In the genomic region with DNA sequence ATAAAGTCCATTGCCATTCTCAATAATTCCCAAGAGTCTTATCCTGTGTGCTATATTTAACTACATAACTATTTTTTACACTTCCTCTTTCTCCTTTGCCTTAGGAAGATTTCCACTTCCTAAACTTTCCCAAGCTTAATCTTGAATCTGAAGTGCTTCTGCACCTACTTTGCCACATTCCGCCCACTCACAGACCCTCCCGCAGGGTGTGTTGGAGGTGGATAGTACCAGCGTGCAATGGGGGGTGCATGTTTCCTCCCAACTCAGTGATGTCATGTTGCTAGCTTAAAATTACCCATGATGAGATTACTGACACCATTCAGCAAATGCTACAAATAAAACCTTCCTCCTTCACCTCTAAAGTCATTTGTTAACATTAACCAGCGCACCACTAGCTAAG, we compare ENCODE assay signal across 33 cellular contexts.
"Had no signal": no experiment of that assay in that cellular context is flagged by ENCODE, and none has a peak within 500 bp of the region (broad histone marks: within the 10 kb centered on the region; RNA-seq: fewer than 3 reads in every experiment).

No MANE protein-coding gene starts in this region.

- H3K4me3 Mint-ChIP-seq: activated B cell treated with CpG ODN at 0.5 μM for 24 hours; activated CD4-positive, alpha-beta memory T cell treated with anti-CD3 and anti-CD28 coated beads for 36 hours; activated T-cell treated with anti-CD3 and anti-CD28 coated beads, Interleukin-2, amount 50 U/mL, for 4 hours; T-helper 1 cell treated with Interleukin-12 subunit alpha and Interleukin-12 subunit beta and Interleukin-4 antibody, amounts not matched to agents 30 μg/mL and 1 μg/mL, for 36 hours; T-helper 2 cell treated with Interferon-gamma antibody and Interleukin-4, amounts not matched to agents 5 μg/mL and 100 μg/mL, for 36 hours had no signal

- H3K4me3 ChIP-seq: adrenal gland, body of pancreas, breast epithelium, K562, Peyer's patch, SJSA1 had no signal

- H3K9me3 Mint-ChIP-seq: activated B cell treated with CpG ODN at 0.5 μM for 24 hours; activated T-cell treated with anti-CD3 and anti-CD28 coated beads, Interleukin-2, amount 50 U/mL, for 4 hours; T-helper 1 cell treated with Interleukin-12 subunit alpha and Interleukin-12 subunit beta and Interleukin-4 antibody, amounts not matched to agents 30 μg/mL and 1 μg/mL, for 36 hours; T-helper 2 cell treated with Interferon-gamma antibody and Interleukin-4, amounts not matched to agents 5 μg/mL and 100 μg/mL, for 36 hours had no signal

- H3K9me3 ChIP-seq: adrenal gland, body of pancreas, breast epithelium, Peyer's patch, SJSA1, SK-N-SH had no signal

- H3K27ac ChIP-seq: adrenal gland, body of pancreas, breast epithelium, Peyer's patch, SJSA1, VCaP had no signal

- H3K27me3 ChIP-seq: adrenal gland, body of pancreas, breast epithelium, Peyer's patch, SJSA1 had no signal

- DNase-seq: activated B cell treated with CpG ODN at 0.5 μM for 24 hours; activated CD4-positive, alpha-beta memory T cell treated with anti-CD3 and anti-CD28 coated beads for 36 hours; activated CD4-positive, alpha-beta T cell treated with anti-CD3 and anti-CD28 coated beads for 4 hours; activated CD4-positive, alpha-beta T cell treated with anti-CD3 and anti-CD28 coated beads, Interleukin-2, amount 50 U/mL, for 1 hour; activated CD4-positive, CD25-positive, alpha-beta regulatory T cell treated with anti-CD3 and anti-CD28 coated beads, Interleukin-2, amount 50 U/mL, for 72 hours; activated CD8-positive, alpha-beta memory T cell treated with anti-CD3 and anti-CD28 coated beads, Interleukin-2, amount 50 U/mL, for 4 hours; activated effector memory CD4-positive, alpha-beta T cell treated with Interleukin-2 at 50 U/mL for 16 hours; activated naive CD4-positive, alpha-beta T cell treated with Interleukin-2 at 50 U/mL for 16 hours; activated T-cell treated with anti-CD3 and anti-CD28 coated beads for 4 hours; activated T-cell treated with anti-CD3 and anti-CD28 coated beads, Interleukin-2, amount 50 U/mL, for 4 hours; adrenal gland; body of pancreas; NCI-H1092 treated with DMSO at 0.1 percent for 48 hours; NCI-H1417; NCI-H146; NCI-H187; NCI-H2029 treated with DMSO at 0.1 percent for 48 hours; NCI-H2107; NCI-H2171; NCI-H510A; NCI-H526 treated with DMSO at 0.1 percent for 48 hours; NCI-H82; Peyer's patch; RPMI8226; SHP77 treated with DMSO at 0.1 percent for 48 hours; SK-N-SH had no signal

- H3K4me1 Mint-ChIP-seq: activated B cell treated with CpG ODN at 0.5 μM for 24 hours had no signal

- H3K9me2 ChIP-seq: SK-N-SH had no signal

- H3K4me1 ChIP-seq: adrenal gland, body of pancreas, breast epithelium, Peyer's patch had no signal

- H3K4me2 ChIP-seq: SK-N-SH had no signal

- H3K9ac ChIP-seq: SK-N-SH had no signal

- H3K27ac Mint-ChIP-seq: activated B cell treated with CpG ODN at 0.5 μM for 24 hours; activated CD4-positive, alpha-beta memory T cell treated with anti-CD3 and anti-CD28 coated beads for 36 hours; activated naive CD4-positive, alpha-beta T cell treated with anti-CD3 and anti-CD28 coated beads, Interleukin-2, amount 50 U/mL, for 72 hours; T-helper 1 cell treated with Interleukin-12 subunit alpha and Interleukin-12 subunit beta and Interleukin-4 antibody, amounts not matched to agents 30 μg/mL and 1 μg/mL, for 36 hours; T-helper 2 cell treated with Interferon-gamma antibody and Interleukin-4, amounts not matched to agents 5 μg/mL and 100 μg/mL, for 36 hours had no signal

- H3K36me3 Mint-ChIP-seq: activated CD4-positive, alpha-beta memory T cell treated with anti-CD3 and anti-CD28 coated beads for 36 hours; activated naive CD4-positive, alpha-beta T cell treated with anti-CD3 and anti-CD28 coated beads, Interleukin-2, amount 50 U/mL, for 72 hours had no signal

- H3K36me3 ChIP-seq: adrenal gland, breast epithelium, Peyer's patch, SJSA1 had no signal

- ATAC-seq: activated naive CD4-positive, alpha-beta T cell treated with anti-CD3 and anti-CD28 coated beads, Interleukin-2, amount 50 U/mL, for 72 hours; activated T-cell treated with anti-CD3 and anti-CD28 coated beads, Interleukin-2, amount 50 U/mL, for 4 hours; body of pancreas; K562 had no signal
